Comparison of ENCODE assay signal across 8 cellular contexts in genomic region chr9:101398335-101398929, GRCh38. TPM values are rescaled to one million over a fixed set of nuclear protein-coding genes. Genes with fewer than 3 reads are reported as not detected.
DNase-seq lines count a peak whose midpoint lies in the region; ATAC-seq and TF ChIP-seq lines count a peak whose summit lies in the region.

MRPL50 (minus strand) TSS chr9:101398618; CDS start chr9:101398592, 26 bp downstream.
ZNF189 (plus strand) TSS chr9:101398851; CDS start chr9:101399157, 306 bp downstream.

- H3K27me3 ChIP-seq in OCI-LY3 (ENCODE audit: low read depth, low read length) = no peaks in the 10 kb centered on the region
- H3K27me3 ChIP-seq in mononuclear cell (ENCODE audit: insufficient read depth, low read length) = no peaks in the 10 kb centered on the region

- H3K4me1 ChIP-seq in OCI-LY3 (ENCODE audit: low read length) = peaks cover 17% of the 10 kb centered on the region
- peaks cover 31% of the 10 kb centered on the region for H3K4me1 ChIP-seq in mononuclear cell (ENCODE audit: insufficient read depth, low read length)

- no peaks in the 10 kb centered on the region; the same call in 1 of the 2 replicates for H4K20me1 ChIP-seq in OCI-LY3 (ENCODE audit: insufficient read depth, low read length)

- H3K4me3 ChIP-seq in OCI-LY3 (ENCODE audit: low read length) = peak within 1 kb of the TSS; percentile 90
- H3K4me3 ChIP-seq in epithelial cell of esophagus (ENCODE audit: low read length) = peak within 1 kb of the TSS; percentile 93
- H3K4me3 ChIP-seq in mononuclear cell (ENCODE audit: low read length) = peak within 1 kb of the TSS; percentile 85

- H3K4me2 ChIP-seq in OCI-LY3 (ENCODE audit: low read length) = peak within 1 kb of the TSS; percentile 96

- DNase-seq in D341Med (ENCODE audit: low spot score) (peak; percentile 93), HuH-7 (ENCODE audit: low spot score) (peak; percentile 74), activated T-cell treated with anti-CD3 and anti-CD28 coated beads for 24 hours (ENCODE audit: low read depth) (peak; percentile 94), epithelial cell of esophagus (ENCODE audit: low read depth) (peak; percentile 100)
- DNase-seq in stimulated activated CD8-positive, alpha-beta memory T cell treated with anti-CD3 and anti-CD28 coated beads, Interleukin-4, amount 100 ng/mL, for 1 hour (ENCODE audit: low read depth in 2 of 2, low spot score in 1 of 2) = peak; percentile 79 to 92

- peaks cover 70% of the 10 kb centered on the region for H3K36me3 ChIP-seq in OCI-LY3 (replicated peaks; ENCODE audit: low read depth, low read length)

- peak within 1 kb of the TSS; percentile 69 for H2AFZ ChIP-seq in OCI-LY3 (ENCODE audit: low read depth, low read length)

- peaks cover 71% of the 10 kb centered on the region for H3K79me2 ChIP-seq in OCI-LY3 (ENCODE audit: low read length)

- peak within 1 kb of the TSS; percentile 83 for H3K9ac ChIP-seq in OCI-LY3 (ENCODE audit: low read length)

- TF ChIP-seq CTCF in OCI-LY3 (IDR thresholded peaks at IDR 0.05; ENCODE audit: low read depth, low read length) = no peak
- TF ChIP-seq CTCF in epithelial cell of esophagus (IDR thresholded peaks at IDR 0.05; ENCODE audit: insufficient read depth, low read depth, low read length, missing control alignments) = no peak

- H3K27ac ChIP-seq in OCI-LY3 (ENCODE audit: low read length) = peak within 1 kb of the TSS; percentile 34

- H3K9me3 ChIP-seq in OCI-LY3 (ENCODE audit: insufficient read depth, low read length) (no peaks in the 10 kb centered on the region), mononuclear cell (ENCODE audit: low read depth, low read length) (peaks cover 7% of the 10 kb centered on the region)

- peak; percentile 99 for ATAC-seq in GM21515 (IDR thresholded peaks at IDR 0.05; ENCODE audit: unreplicated experiment)

RNA-seq across cellular contexts. Expression of gene MRPL50, which starts in this region (rescaled TPM):
- total RNA-seq in mononuclear cell = 17.3 TPM

RNA-seq across cellular contexts. Expression of gene ZNF189, which starts in this region (rescaled TPM):
- 10.4 TPM for total RNA-seq in mononuclear cell

Comparison
In these comparisons a context has a peak if more than half of its experiments do, and no peak if none do; other contexts are left out.
1. Peak in every context shown above with its lines: DNase-seq, ATAC-seq, H3K4me3 ChIP-seq and H3K27ac ChIP-seq.